In the genomic region with DNA sequence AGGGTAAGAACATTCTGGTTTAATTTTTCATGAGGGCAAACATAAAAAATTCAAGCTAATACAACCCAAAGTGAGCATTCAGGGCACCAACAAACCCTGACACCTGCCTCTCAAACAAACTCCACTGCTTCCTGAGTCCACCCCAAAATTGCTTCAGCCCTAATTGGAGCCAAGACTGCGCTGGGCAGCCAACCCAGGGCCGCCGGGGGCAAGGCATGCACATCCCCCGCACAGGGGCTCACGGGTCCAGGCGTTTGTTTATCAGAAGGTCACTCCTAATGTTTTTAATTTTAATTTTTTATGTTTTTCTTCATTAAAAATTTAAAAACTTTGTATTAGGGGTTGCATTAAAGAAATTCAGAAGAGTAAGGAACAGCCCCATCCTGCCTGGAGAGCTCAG, we compare ENCODE assay signal across 8 cellular contexts.
"Had no signal": no experiment of that assay in that cellular context is flagged by ENCODE, and none has a peak within 500 bp of the region (broad histone marks: within the 10 kb centered on the region; RNA-seq: fewer than 3 reads in every experiment).

No MANE protein-coding gene starts in this region.

- DNase-seq: GM23248, GOT3, H7, H9, HCEC 1CT, HFFc6 had no signal

- ATAC-seq: GM23338, HCT116 had no signal
